Comparison of ENCODE assay signal across 17 cellular contexts in the genomic region with DNA sequence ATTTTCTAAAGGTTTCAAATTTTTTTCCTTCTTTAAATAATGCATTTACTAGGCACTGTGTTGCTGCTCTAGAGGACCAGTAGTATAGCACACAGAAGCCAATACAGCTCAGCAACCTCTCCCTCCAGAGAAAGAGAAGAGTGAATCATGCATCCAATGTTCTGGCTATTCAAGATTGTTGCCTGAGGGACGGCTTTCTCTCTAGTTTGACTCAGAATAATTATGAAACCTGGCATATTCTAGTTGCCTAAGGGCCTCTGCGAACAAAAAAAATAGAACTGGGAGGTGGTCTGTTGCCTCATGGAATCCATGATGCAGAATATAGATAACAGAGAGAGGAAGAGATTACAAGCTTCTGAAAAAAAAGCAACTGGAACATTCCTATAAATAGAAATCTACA.
DNase-seq lines count a peak whose midpoint lies in the region; ATAC-seq and TF ChIP-seq lines count a peak whose summit lies in the region.
"Had no signal": no experiment of that assay in that cellular context is flagged by ENCODE, and none has a peak within 500 bp of the region (broad histone marks: within the 10 kb centered on the region; RNA-seq: fewer than 3 reads in every experiment).

No MANE protein-coding gene starts in this region.

- H3K36me3 ChIP-seq in BE2C (no peaks in the 10 kb centered on the region), smooth muscle cell (ENCODE audit: low read depth) (no peaks in the 10 kb centered on the region)
- H3K36me3 ChIP-seq: BLaER1 treated with 17β-estradiol and CSF1 and Interleukin-3, amounts not matched to agents 10 nM and 100 nM; HAP-1 had no signal

- DNase-seq in BE2C (peak; percentile 14), M059J (ENCODE audit: low read depth) (peak; percentile 62), T1000 (lab: John Stamatoyannopoulos, UW) (peak; percentile 39), epithelial cell of esophagus (ENCODE audit: low read depth) (peak; percentile 77), smooth muscle cell (lab: John Stamatoyannopoulos, UW; ENCODE audit: unreplicated experiment) (no peak), activated T-cell treated with anti-CD3 and anti-CD28 coated beads for 4 hours (no peak), dorsolateral prefrontal cortex (no peak)
- DNase-seq: 8988T, IMR-90, NCI-H1436 treated with DMSO at 0.1 percent for 48 hours, NCI-H2081, NCI-H526 treated with DMSO at 0.1 percent for 48 hours had no signal

- H3K27ac ChIP-seq in smooth muscle cell (ENCODE audit: low read depth), result no peak overlapping the region
- no peak overlapping the region for H3K27ac ChIP-seq in dorsolateral prefrontal cortex
- H3K27ac ChIP-seq: BLaER1 treated with 17β-estradiol and CSF1 and Interleukin-3, amounts not matched to agents 10 nM and 100 nM had no signal

- H3K4me1 ChIP-seq in BE2C (no peaks in the 10 kb centered on the region), smooth muscle cell (ENCODE audit: low read depth) (no peaks in the 10 kb centered on the region)
- H3K4me1 ChIP-seq: BLaER1 treated with 17β-estradiol and CSF1 and Interleukin-3, amounts not matched to agents 10 nM and 100 nM; HAP-1 had no signal

- no peak overlapping the region for H2AFZ ChIP-seq in smooth muscle cell (ENCODE audit: low read depth)

- H3K79me2 ChIP-seq in smooth muscle cell (ENCODE audit: low read depth), result no peaks in the 10 kb centered on the region

- no peak overlapping the region for H3K9ac ChIP-seq in smooth muscle cell (ENCODE audit: low read depth)
- H3K9ac ChIP-seq: BLaER1 treated with 17β-estradiol and CSF1 and Interleukin-3, amounts not matched to agents 10 nM and 100 nM had no signal

- no peak overlapping the region for H3K4me2 ChIP-seq in smooth muscle cell
- H3K4me2 ChIP-seq: BLaER1 treated with 17β-estradiol and CSF1 and Interleukin-3, amounts not matched to agents 10 nM and 100 nM had no signal

- no peaks in the 10 kb centered on the region for H3K27me3 ChIP-seq in BE2C
- no peaks in the 10 kb centered on the region for H3K27me3 ChIP-seq in smooth muscle cell (ENCODE audit: low read depth)
- H3K27me3 ChIP-seq in dorsolateral prefrontal cortex, result no peaks in the 10 kb centered on the region
- H3K27me3 ChIP-seq: BLaER1 treated with 17β-estradiol and CSF1 and Interleukin-3, amounts not matched to agents 10 nM and 100 nM had no signal

- H3K9me3 ChIP-seq in BE2C, result no peaks in the 10 kb centered on the region
- no peaks in the 10 kb centered on the region for H3K9me3 ChIP-seq in smooth muscle cell (replicated peaks; ENCODE audit: low read depth)
- H3K9me3 ChIP-seq: HAP-1 had no signal

- H3F3A ChIP-seq in smooth muscle cell (ENCODE audit: low read depth), result no peaks in the 10 kb centered on the region

- no peak for ATAC-seq in GM21367 (IDR thresholded peaks at IDR 0.05; ENCODE audit: unreplicated experiment)
- ATAC-seq: GM12878, Panc1 had no signal

- WGBS in smooth muscle cell (ENCODE audit: low lambda C conversion rate), result 69% methylated on average over 2 of the region's 2 CpGs

- TF ChIP-seq CTCF in BE2C (IDR thresholded peaks at IDR 0.05; ENCODE audit: low read depth, low read length) (no peak), epithelial cell of esophagus (IDR thresholded peaks at IDR 0.05; ENCODE audit: insufficient read depth, low read depth, low read length, missing control alignments) (no peak), smooth muscle cell (IDR thresholded peaks at IDR 0.05; ENCODE audit: borderline replicate concordance, insufficient read depth, poor library complexity, severe bottlenecking) (no peak), dorsolateral prefrontal cortex (IDR thresholded peaks at IDR 0.05 in 54 of 56, conservative IDR thresholded peaks at IDR 0.05 in 2 of 56; ENCODE audit: low read depth in 1 of 56, partially characterized antibody in 56 of 56) (no peak)

- no peak overlapping the region for H3K4me3 ChIP-seq in BE2C (ENCODE audit: low read depth, low read length)
- H3K4me3 ChIP-seq in epithelial cell of esophagus (ENCODE audit: low read length), result no peak overlapping the region
- no peak overlapping the region for H3K4me3 ChIP-seq in smooth muscle cell
- no peak overlapping the region for H3K4me3 ChIP-seq in dorsolateral prefrontal cortex
- H3K4me3 ChIP-seq: BLaER1 treated with 17β-estradiol and CSF1 and Interleukin-3, amounts not matched to agents 10 nM and 100 nM; GM12878; HAP-1 had no signal

- intact Hi-C loops in dorsolateral prefrontal cortex (cut with DNase I), result no loop called here

- H4K20me1 ChIP-seq in smooth muscle cell (ENCODE audit: low read depth), result no peaks in the 10 kb centered on the region
- H4K20me1 ChIP-seq: BLaER1 treated with 17β-estradiol and CSF1 and Interleukin-3, amounts not matched to agents 10 nM and 100 nM had no signal

Comparison
In these comparisons a context has a peak if more than half of its experiments do, and no peak if none do; other contexts are left out.
1. DNase-seq: peak in BE2C (single experiment), M059J (single experiment), T1000 (single experiment) and epithelial cell of esophagus (single experiment); none in smooth muscle cell (single experiment), activated T-cell treated with anti-CD3 and anti-CD28 coated beads for 4 hours (single experiment) and dorsolateral prefrontal cortex (0 of 10).